ENCODE assay signal across 15 cellular contexts in the genomic region with DNA sequence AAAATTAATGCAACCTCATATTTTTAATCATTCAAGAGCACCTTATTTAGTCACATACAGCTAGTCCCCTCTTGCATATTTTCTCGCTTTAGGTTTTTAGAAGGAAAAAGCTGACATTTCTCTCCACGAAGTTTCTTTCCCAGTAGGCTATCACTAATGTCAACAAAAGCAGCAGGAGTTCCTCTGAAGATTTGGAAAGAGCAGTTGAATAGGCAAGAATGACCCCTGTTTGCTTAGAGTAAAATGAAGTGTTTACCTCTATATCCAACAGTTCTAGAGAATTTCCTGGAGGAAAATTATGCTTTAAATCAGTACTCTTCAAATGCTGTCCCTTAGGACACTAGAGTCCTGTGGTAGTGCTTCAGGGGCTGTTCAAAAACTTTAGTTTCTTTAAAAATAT.
DNase-seq lines count a peak whose midpoint lies in the region; ATAC-seq and TF ChIP-seq lines count a peak whose summit lies in the region.
"Had no signal": no experiment of that assay in that cellular context is flagged by ENCODE, and none has a peak within 500 bp of the region (broad histone marks: within the 10 kb centered on the region; RNA-seq: fewer than 3 reads in every experiment).

No MANE protein-coding gene starts in this region.

- no peaks in the 10 kb centered on the region for H3K36me3 Mint-ChIP-seq in natural killer cell

- no peak for TF ChIP-seq CTCF in choroid plexus epithelial cell (conservative IDR thresholded peaks at IDR 0.05; ENCODE audit: low read depth, low read length)
- no peak for TF ChIP-seq CTCF in natural killer cell (IDR thresholded peaks at IDR 0.05)

- no peak overlapping the region for H3K27ac ChIP-seq in neuronal stem cell (replicated peaks; ENCODE audit: low read length)
- H3K27ac ChIP-seq: A549 had no signal

- no peak overlapping the region for H3K14ac ChIP-seq in neuronal stem cell (ENCODE audit: low read length)

- no CpG with 5 or more reads among the region's 2 CpGs for WGBS in neuronal stem cell (ENCODE audit: extremely low coverage in 2 of 2, insufficient read length in 2 of 2, insufficient replicate concordance in 1 of 2), 2 donors

- no peak overlapping the region for H2AFZ ChIP-seq in neuronal stem cell (ENCODE audit: low read length)

- H3K4me3 Mint-ChIP-seq in natural killer cell, result no peak overlapping the region

- H3K23ac ChIP-seq in neuronal stem cell (ENCODE audit: low read depth, low read length, poor library complexity), result no peak overlapping the region

- no peak for ATAC-seq in natural killer cell
- no peak for ATAC-seq in HG02840 (IDR thresholded peaks at IDR 0.05; ENCODE audit: low FRiP score, unreplicated experiment)
- ATAC-seq: A549 had no signal

- H2AK5ac ChIP-seq in neuronal stem cell (ENCODE audit: low read depth, low read length), result no peak overlapping the region

- H3K4me3 ChIP-seq in choroid plexus epithelial cell (ENCODE audit: low read depth, low read length), result no peak overlapping the region
- H3K4me3 ChIP-seq in neuronal stem cell (ENCODE audit: low read length in 2 of 2), result no peak overlapping the region
- H3K4me3 ChIP-seq: A549 had no signal

- no peak overlapping the region for H2BK5ac ChIP-seq in neuronal stem cell (ENCODE audit: low read length)

- H3K4ac ChIP-seq in neuronal stem cell (ENCODE audit: low read length), result no peak overlapping the region

- H3K27me3 ChIP-seq in neuronal stem cell (ENCODE audit: control insufficient read depth in 3 of 3, insufficient read depth in 3 of 3, low read depth in 1 of 3, low read length in 3 of 3), result no peaks in the 10 kb centered on the region

- DNase-seq in NCI-H510A treated with DMSO at 0.1 percent for 48 hours (lab: John Stamatoyannopoulos, UW), result peak; percentile 9
- DNase-seq in NCI-H510A (lab: John Stamatoyannopoulos, UW), result no peak
- peak; percentile 17 for DNase-seq in NCI-H146 treated with DMSO at 0.1 percent for 48 hours (lab: John Stamatoyannopoulos, UW; ENCODE audit: unreplicated experiment)
- peak; percentile 67 for DNase-seq in choroid plexus epithelial cell (ENCODE audit: low read depth)
- DNase-seq in neuronal stem cell (ENCODE audit: low spot score), result peak; percentile 6
- DNase-seq in natural killer cell, result no peak
- DNase-seq in islet precursor cell, result no peak
- DNase-seq: C1 segment of cervical spinal cord, NCI-H1436, NCI-H2107, NCI-H524, OCI-M1, T-helper 2 cell had no signal

- H3K9me3 ChIP-seq in neuronal stem cell (replicated peaks in 1 of 2; ENCODE audit: control insufficient read depth in 2 of 2, insufficient read depth in 1 of 2, low read depth in 1 of 2, low read length in 2 of 2), result no peaks in the 10 kb centered on the region
- H3K9me3 ChIP-seq: A549 had no signal

- no peaks in the 10 kb centered on the region for H3K27me3 Mint-ChIP-seq in natural killer cell (ENCODE audit: low read depth in 2 of 2)

- H4K91ac ChIP-seq in neuronal stem cell (ENCODE audit: low read depth, low read length, poor library complexity), result no peak overlapping the region

- H3K36me3 ChIP-seq in neuronal stem cell (replicated peaks in 1 of 2; ENCODE audit: control insufficient read depth in 2 of 2, insufficient read depth in 2 of 2, low read length in 2 of 2), result no peaks in the 10 kb centered on the region

- H4K8ac ChIP-seq in neuronal stem cell (ENCODE audit: low read depth, low read length), result no peak overlapping the region

- H3K18ac ChIP-seq in neuronal stem cell (ENCODE audit: low read length), result no peak overlapping the region

- no peaks in the 10 kb centered on the region for H3K79me1 ChIP-seq in neuronal stem cell (ENCODE audit: low read depth, low read length)

- H3K9ac ChIP-seq in neuronal stem cell (ENCODE audit: low read depth, low read length, poor library complexity), result no peak overlapping the region

- intact Hi-C loops in natural killer cell (cut with micrococcal nuclease), result no loop called here

- H2BK12ac ChIP-seq in neuronal stem cell (ENCODE audit: low read length), result no peak overlapping the region

- H3K27ac Mint-ChIP-seq in natural killer cell, result no peak overlapping the region

- no peak overlapping the region for H2BK15ac ChIP-seq in neuronal stem cell (ENCODE audit: low read length)

- H3K4me2 ChIP-seq in neuronal stem cell (ENCODE audit: insufficient read depth, low read length, poor library complexity, severe bottlenecking), result no peak overlapping the region
- H3K4me2 ChIP-seq: A549 had no signal

- H2BK120ac ChIP-seq in neuronal stem cell (ENCODE audit: low read depth, low read length), result no peak overlapping the region

- no peaks in the 10 kb centered on the region for H3K4me1 ChIP-seq in neuronal stem cell (ENCODE audit: control insufficient read depth in 2 of 2, insufficient read depth in 1 of 2, low read depth in 1 of 2, low read length in 2 of 2)
- H3K4me1 ChIP-seq: A549 had no signal

- no peaks in the 10 kb centered on the region for H3K4me1 Mint-ChIP-seq in natural killer cell

- peaks cover 5 to 11% of the 10 kb centered on the region in 2 donors for H3K9me3 Mint-ChIP-seq in natural killer cell

Comparison
In these comparisons a context has a peak if more than half of its experiments do, and no peak if none do; other contexts are left out.
1. DNase-seq: peak in NCI-H510A treated with DMSO at 0.1 percent for 48 hours (single experiment), NCI-H146 treated with DMSO at 0.1 percent for 48 hours (single experiment), choroid plexus epithelial cell (single experiment) and neuronal stem cell (single experiment); none in NCI-H510A (single experiment), natural killer cell (single experiment) and islet precursor cell (single experiment).